Comparison of ENCODE assay signal across 15 cellular contexts in the genomic region with DNA sequence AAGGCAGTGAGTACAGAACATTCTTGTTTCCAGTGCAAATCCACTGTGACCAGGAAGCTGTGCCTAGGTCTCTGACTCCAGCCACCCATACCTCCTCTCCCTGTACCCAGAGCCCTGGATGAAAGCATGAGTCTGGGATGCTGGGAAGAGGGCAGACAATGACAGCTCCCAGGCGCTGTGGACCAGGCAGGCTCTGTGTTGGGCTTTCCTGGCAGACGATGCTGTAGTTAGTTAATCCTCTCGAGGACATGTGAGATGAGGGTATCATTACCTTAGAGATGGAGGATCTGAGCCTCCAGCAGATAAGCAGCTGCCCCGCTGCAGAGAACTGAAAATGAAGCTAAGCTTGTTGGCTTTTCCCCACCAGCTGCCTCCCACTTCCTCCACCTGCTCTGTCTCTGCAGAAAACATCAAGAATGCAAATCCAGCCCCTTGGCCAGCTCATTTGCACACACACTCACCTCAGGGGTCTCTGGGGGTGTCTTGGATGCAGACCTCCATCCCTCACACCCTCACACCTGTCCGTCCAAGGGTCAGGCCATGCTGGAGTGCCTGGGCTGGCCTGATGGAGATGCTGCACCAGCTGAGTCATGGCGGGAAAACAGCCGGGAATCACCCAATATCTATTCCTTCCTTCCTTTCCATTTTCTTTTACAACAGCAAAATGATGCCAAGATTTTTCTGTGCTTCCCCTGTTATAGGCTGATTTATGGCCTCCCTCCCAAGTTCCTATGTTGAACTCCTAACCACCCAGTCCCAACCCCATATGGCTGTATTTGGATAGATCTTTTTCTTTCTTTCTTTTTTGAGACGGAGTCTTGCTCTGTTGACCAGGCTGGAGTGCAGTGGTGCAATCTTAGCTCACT.
DNase-seq lines count a peak whose midpoint lies in the region; ATAC-seq, FAIRE-seq and TF ChIP-seq lines count a peak whose summit lies in the region.
"Had no signal": no experiment of that assay in that cellular context is flagged by ENCODE, and none has a peak within 500 bp of the region (broad histone marks: within the 10 kb centered on the region; RNA-seq: fewer than 3 reads in every experiment).

No MANE protein-coding gene starts in this region.

- H3K79me2 ChIP-seq in GM12878 (ENCODE audit: control insufficient read depth, insufficient read depth, low read length): no peaks in the 10 kb centered on the region

- FAIRE-seq in GM12878 (lab: Jason Lieb, UNC): peak; percentile 76
- FAIRE-seq: islet of Langerhans had no signal

- H3K4me3 ChIP-seq in GM12878: 0 out of 2 replicates have a peak overlapping the region, but pooled peaks have one; percentile 11

- peak in 1 of 2 experiments; percentile 56; a peak in 2 of 4 replicates for TF ChIP-seq EP300 in GM12878 (IDR thresholded peaks at IDR 0.05; ENCODE audit: borderline replicate concordance in 1 of 2, control insufficient read depth in 1 of 2, low read depth in 2 of 2, low read length in 2 of 2)

- H3K36me3 ChIP-seq in GM12878 (ENCODE audit: control insufficient read depth in 2 of 2, insufficient read depth in 2 of 2, low read length in 1 of 2): no peaks in the 10 kb centered on the region
- H3K36me3 ChIP-seq: neutrophil had no signal

- no TSS peak for BruUV-seq in GM12878 (replicated peaks; lab: Mats Ljungman, UMichigan)

- no peak for TF ChIP-seq POLR2A in GM12878 (IDR thresholded peaks at IDR 0.05; ENCODE audit: low read depth, low read length)

- H3K9me3 ChIP-seq in GM12878 (replicated peaks; ENCODE audit: control insufficient read depth, insufficient read depth, low read length): no peaks in the 10 kb centered on the region
- H3K9me3 ChIP-seq: neutrophil had no signal

- CTCF ChIA-PET in GM12878 (lab: Yijun Ruan, JAX): interaction anchor here (0.9 to 1.3 kb wide), 2 partner anchors 11 to 142 kb away, joined by 3 to 10 read pairs; no protein-coding TSS in a partner anchor

- no peaks in the 10 kb centered on the region for H4K20me1 ChIP-seq in GM12878 (ENCODE audit: control insufficient read depth, insufficient read depth)

- no peak for TF ChIP-seq CTCF in GM12878 (IDR thresholded peaks at IDR 0.05 in 2 of 3, conservative IDR thresholded peaks at IDR 0.05 in 1 of 3; ENCODE audit: control insufficient read depth in 2 of 3, extremely low read depth in 1 of 3, insufficient read depth in 1 of 3, low read depth in 3 of 3, low read length in 3 of 3)

- POLR2A ChIA-PET in GM12878 (lab: Charles Lee): no interaction called here

- H3K27ac ChIP-seq in GM12878 (ENCODE audit: control insufficient read depth, insufficient read depth): peak overlapping the region; percentile 41
- H3K27ac ChIP-seq: neutrophil had no signal

- H2AFZ ChIP-seq in GM12878 (ENCODE audit: control insufficient read depth, low read depth, low read length): peak overlapping the region; percentile 22

- SMC1A ChIA-PET in GM12878 (lab: Charles Lee; ENCODE audit: uncharacterized antibody, unreplicated experiment): interaction anchor here (0.7 to 1.1 kb wide), 4 partner anchors 10 to 40 kb away, joined by 3 to 5 read pairs (median 3); no protein-coding TSS in a partner anchor

- in situ Hi-C loops in GM12878 (cut with MboI): no loop called here

- ATAC-seq in GM18498 (IDR thresholded peaks at IDR 0.05; ENCODE audit: unreplicated experiment): peak; percentile 78
- peak; percentile 67 for ATAC-seq in GM19395 (IDR thresholded peaks at IDR 0.05; ENCODE audit: unreplicated experiment)
- peak; percentile 60 for ATAC-seq in HG03280 (IDR thresholded peaks at IDR 0.05; ENCODE audit: unreplicated experiment)
- peak; percentile 79 for ATAC-seq in GM12878
- no peak for ATAC-seq in HG03521 (IDR thresholded peaks at IDR 0.05; ENCODE audit: unreplicated experiment)
- no peak for ATAC-seq in HG03457 (IDR thresholded peaks at IDR 0.05; ENCODE audit: unreplicated experiment)

- H3K27me3 ChIP-seq in GM12878 (replicated peaks in 1 of 2; ENCODE audit: control insufficient read depth in 2 of 2, insufficient read depth in 2 of 2, low read length in 1 of 2): no peaks in the 10 kb centered on the region

- H3K4me1 ChIP-seq in GM12878 (ENCODE audit: control insufficient read depth, insufficient read depth, low read length): peaks cover 35% of the 10 kb centered on the region

- no peak overlapping the region for H3K9ac ChIP-seq in GM12878 (ENCODE audit: control insufficient read depth, insufficient read depth, low read length)

- H3K4me2 ChIP-seq in GM12878 (ENCODE audit: control insufficient read depth, insufficient read depth): peak overlapping the region; percentile 58

- no peak for TF ChIP-seq RAD21 in GM12878 (IDR thresholded peaks at IDR 0.05; ENCODE audit: insufficient read depth, low read depth, low read length)

- intact Hi-C loops in GM12878 (cut with micrococcal nuclease; ENCODE audit: unreplicated experiment): no loop called here

- WGBS in GM12878 (ENCODE audit: insufficient coverage, insufficient replicate concordance, low lambda C conversion rate, missing lambda C conversion rate): under 1% methylated on average over 8 of the region's 8 CpGs

- RAD21 ChIA-PET in GM12878 (lab: Charles Lee; ENCODE audit: unreplicated experiment): interaction anchor here (0.9 to 1.3 kb wide), 3 partner anchors 11 to 142 kb away, joined by 3 to 6 read pairs (median 3); no protein-coding TSS in a partner anchor

- peak; percentile 43 for DNase-seq in GM12878 (ENCODE audit: low read depth, low spot score)
- no peak for DNase-seq in retina
- no peak for DNase-seq in DMS153 (lab: John Stamatoyannopoulos, UW)
- DNase-seq: activated T-cell treated with anti-CD3 and anti-CD28 coated beads, Interleukin-2, amount 50 U/mL, for 24 hours; central memory CD4-positive, alpha-beta T cell; DMS79 treated with DMSO at 0.1 percent for 48 hours; NCI-H1105 treated with DMSO at 0.1 percent for 48 hours; stimulated activated CD4-positive, alpha-beta T cell treated with anti-CD3 and anti-CD28 coated beads, Interleukin-2, amount 100 ng/mL, for 24 hours had no signal

TF ChIP-seq in GM12878, 131 proteins besides CTCF, POLR2A, EP300 and RAD21 (continues in another document):
- TF ChIP-seq ETV6 (conservative IDR thresholded peaks at IDR 0.05 in 1 of 2, IDR thresholded peaks at IDR 0.05 in 1 of 2; ENCODE audit: borderline replicate concordance in 1 of 2, low read depth in 1 of 2) (0 out of 4 replicates have a peak, but pooled peaks of 1 of the 2 experiments have one; percentile 19), TCF3 (IDR thresholded peaks at IDR 0.05; ENCODE audit: borderline replicate concordance, insufficient read depth, low read depth, low read length) (peak; percentile 77; the same call in 1 of the 2 replicates), DPF2 (IDR thresholded peaks at IDR 0.05) (0 out of 2 replicates have a peak, but pooled peaks have one; percentile 59), IKZF2 (IDR thresholded peaks at IDR 0.05) (peak; percentile 60), HDAC2 (IDR thresholded peaks at IDR 0.05) (no peak), SPI1 (IDR thresholded peaks at IDR 0.05; ENCODE audit: borderline replicate concordance, insufficient read depth, low read depth, low read length) (peak; percentile 87), KLF5 (IDR thresholded peaks at IDR 0.05; ENCODE audit: partially characterized antibody) (no peak), IKZF1 (conservative IDR thresholded peaks at IDR 0.05) (peak; percentile 53), POU2F2 (IDR thresholded peaks at IDR 0.05; ENCODE audit: borderline replicate concordance, low read depth, low read length) (peak; percentile 82; the same call in 2 of the 3 replicates)
- TF ChIP-seq, protein P1, sequence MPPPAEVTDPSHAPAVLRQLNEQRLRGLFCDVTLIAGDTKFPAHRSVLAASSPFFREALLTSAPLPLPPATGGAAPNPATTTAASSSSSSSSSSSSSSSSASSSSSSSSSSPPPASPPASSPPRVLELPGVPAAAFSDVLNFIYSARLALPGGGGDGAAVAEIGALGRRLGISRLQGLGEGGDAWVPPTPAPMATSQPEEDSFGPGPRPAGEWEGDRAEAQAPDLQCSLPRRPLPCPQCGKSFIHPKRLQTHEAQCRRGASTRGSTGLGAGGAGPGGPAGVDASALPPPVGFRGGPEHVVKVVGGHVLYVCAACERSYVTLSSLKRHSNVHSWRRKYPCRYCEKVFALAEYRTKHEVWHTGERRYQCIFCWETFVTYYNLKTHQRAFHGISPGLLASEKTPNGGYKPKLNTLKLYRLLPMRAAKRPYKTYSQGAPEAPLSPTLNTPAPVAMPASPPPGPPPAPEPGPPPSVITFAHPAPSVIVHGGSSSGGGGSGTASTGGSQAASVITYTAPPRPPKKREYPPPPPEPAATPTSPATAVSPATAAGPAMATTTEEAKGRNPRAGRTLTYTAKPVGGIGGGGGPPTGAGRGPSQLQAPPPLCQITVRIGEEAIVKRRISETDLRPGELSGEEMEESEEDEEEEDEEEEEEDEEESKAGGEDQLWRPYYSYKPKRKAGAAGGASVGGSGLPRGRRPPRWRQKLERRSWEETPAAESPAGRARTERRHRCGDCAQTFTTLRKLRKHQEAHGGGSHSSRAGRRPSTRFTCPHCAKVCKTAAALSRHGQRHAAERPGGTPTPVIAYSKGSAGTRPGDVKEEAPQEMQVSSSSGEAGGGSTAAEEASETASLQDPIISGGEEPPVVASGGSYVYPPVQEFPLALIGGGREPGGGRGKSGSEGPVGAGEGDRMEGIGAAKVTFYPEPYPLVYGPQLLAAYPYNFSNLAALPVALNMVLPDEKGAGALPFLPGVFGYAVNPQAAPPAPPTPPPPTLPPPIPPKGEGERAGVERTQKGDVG (CRISPR knock-in tag; IDR thresholded peaks at IDR 0.05): no peak
- TF ChIP-seq, protein P2, sequence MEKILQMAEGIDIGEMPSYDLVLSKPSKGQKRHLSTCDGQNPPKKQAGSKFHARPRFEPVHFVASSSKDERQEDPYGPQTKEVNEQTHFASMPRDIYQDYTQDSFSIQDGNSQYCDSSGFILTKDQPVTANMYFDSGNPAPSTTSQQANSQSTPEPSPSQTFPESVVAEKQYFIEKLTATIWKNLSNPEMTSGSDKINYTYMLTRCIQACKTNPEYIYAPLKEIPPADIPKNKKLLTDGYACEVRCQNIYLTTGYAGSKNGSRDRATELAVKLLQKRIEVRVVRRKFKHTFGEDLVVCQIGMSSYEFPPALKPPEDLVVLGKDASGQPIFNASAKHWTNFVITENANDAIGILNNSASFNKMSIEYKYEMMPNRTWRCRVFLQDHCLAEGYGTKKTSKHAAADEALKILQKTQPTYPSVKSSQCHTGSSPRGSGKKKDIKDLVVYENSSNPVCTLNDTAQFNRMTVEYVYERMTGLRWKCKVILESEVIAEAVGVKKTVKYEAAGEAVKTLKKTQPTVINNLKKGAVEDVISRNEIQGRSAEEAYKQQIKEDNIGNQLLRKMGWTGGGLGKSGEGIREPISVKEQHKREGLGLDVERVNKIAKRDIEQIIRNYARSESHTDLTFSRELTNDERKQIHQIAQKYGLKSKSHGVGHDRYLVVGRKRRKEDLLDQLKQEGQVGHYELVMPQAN (conservative IDR thresholded peaks at IDR 0.05): no peak

Comparison
In these comparisons a context has a peak if more than half of its experiments do, and no peak if none do; other contexts are left out.
1. ATAC-seq: peak in GM18498 (single experiment), GM19395 (single experiment), HG03280 (single experiment) and GM12878 (single experiment); none in HG03521 (single experiment) and HG03457 (single experiment).